Comparison of ENCODE assay signal across 1 cellular context in the genomic region with DNA sequence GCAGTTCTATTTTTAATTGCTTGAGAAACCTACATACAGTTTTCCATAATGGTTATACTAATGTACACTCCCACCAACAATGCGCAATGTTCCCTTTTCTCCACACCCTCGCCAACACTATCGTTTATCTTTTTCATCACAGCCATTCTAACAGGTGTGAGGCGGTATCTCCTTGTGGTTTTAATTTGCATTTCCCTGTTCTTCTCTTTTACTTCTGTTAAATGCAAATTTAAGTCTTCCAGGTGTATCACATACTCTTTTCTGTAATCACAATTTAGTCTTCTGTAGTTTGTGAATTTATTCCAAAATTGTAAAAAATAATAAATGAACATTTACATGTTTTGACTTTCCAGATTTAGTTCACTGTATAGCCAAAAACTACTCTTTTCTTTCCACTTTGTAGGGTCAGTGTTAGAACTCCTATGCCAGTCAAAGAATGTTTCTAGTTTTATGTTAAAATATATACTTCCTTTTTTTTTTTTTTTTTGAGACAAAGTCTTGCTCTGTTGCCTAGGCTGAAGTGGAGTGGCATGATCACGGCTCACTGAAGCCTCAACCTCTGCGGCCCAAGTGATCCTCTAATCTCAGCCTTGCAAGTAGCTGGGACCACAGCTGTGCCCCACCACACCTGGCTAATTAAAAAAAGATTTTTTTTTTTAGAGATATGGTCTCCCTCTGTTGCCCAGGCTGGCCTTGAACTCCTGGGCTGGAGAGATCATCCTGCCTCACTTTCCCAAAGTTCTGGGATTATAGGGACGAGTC.
TF ChIP-seq lines count a peak whose summit lies in the region.

No MANE protein-coding gene starts in this region.

TF ChIP-seq in GM12878, 131 proteins besides CTCF, POLR2A, EP300 and RAD21 (continued from another document):
- TF ChIP-seq, protein P1, sequence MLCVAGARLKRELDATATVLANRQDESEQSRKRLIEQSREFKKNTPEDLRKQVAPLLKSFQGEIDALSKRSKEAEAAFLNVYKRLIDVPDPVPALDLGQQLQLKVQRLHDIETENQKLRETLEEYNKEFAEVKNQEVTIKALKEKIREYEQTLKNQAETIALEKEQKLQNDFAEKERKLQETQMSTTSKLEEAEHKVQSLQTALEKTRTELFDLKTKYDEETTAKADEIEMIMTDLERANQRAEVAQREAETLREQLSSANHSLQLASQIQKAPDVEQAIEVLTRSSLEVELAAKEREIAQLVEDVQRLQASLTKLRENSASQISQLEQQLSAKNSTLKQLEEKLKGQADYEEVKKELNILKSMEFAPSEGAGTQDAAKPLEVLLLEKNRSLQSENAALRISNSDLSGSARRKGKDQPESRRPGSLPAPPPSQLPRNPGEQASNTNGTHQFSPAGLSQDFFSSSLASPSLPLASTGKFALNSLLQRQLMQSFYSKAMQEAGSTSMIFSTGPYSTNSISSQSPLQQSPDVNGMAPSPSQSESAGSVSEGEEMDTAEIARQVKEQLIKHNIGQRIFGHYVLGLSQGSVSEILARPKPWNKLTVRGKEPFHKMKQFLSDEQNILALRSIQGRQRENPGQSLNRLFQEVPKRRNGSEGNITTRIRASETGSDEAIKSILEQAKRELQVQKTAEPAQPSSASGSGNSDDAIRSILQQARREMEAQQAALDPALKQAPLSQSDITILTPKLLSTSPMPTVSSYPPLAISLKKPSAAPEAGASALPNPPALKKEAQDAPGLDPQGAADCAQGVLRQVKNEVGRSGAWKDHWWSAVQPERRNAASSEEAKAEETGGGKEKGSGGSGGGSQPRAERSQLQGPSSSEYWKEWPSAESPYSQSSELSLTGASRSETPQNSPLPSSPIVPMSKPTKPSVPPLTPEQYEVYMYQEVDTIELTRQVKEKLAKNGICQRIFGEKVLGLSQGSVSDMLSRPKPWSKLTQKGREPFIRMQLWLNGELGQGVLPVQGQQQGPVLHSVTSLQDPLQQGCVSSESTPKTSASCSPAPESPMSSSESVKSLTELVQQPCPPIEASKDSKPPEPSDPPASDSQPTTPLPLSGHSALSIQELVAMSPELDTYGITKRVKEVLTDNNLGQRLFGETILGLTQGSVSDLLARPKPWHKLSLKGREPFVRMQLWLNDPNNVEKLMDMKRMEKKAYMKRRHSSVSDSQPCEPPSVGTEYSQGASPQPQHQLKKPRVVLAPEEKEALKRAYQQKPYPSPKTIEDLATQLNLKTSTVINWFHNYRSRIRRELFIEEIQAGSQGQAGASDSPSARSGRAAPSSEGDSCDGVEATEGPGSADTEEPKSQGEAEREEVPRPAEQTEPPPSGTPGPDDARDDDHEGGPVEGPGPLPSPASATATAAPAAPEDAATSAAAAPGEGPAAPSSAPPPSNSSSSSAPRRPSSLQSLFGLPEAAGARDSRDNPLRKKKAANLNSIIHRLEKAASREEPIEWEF (IDR thresholded peaks at IDR 0.05; ENCODE audit: insufficient replicate concordance, low read depth, low read length) = no peak
- TF ChIP-seq GATAD2B (conservative IDR thresholded peaks at IDR 0.05; ENCODE audit: low read depth) (no peak), ETV6 (conservative IDR thresholded peaks at IDR 0.05 in 1 of 2, IDR thresholded peaks at IDR 0.05 in 1 of 2; ENCODE audit: borderline replicate concordance in 1 of 2, low read depth in 1 of 2) (0 out of 4 replicates have a peak, but pooled peaks of 1 of the 2 experiments have one; percentile 23), ESRRA (IDR thresholded peaks at IDR 0.05; ENCODE audit: low read length) (no peak), RUNX3 (IDR thresholded peaks at IDR 0.05; ENCODE audit: low read length) (peak; percentile 82), RFX5 (IDR thresholded peaks at IDR 0.05; ENCODE audit: low read depth, low read length) (no peak), ZSCAN29 (IDR thresholded peaks at IDR 0.05) (no peak), MEF2A (IDR thresholded peaks at IDR 0.05; ENCODE audit: insufficient read depth, low read depth, low read length) (no peak), CBX3 (IDR thresholded peaks at IDR 0.05; ENCODE audit: borderline replicate concordance, low read depth) (no peak), STAT3 (IDR thresholded peaks at IDR 0.05; ENCODE audit: low read depth, low read length) (no peak), CBX5 (IDR thresholded peaks at IDR 0.05; ENCODE audit: low read depth) (0 out of 2 replicates have a peak, but pooled peaks have one; percentile 17), SIX5 (IDR thresholded peaks at IDR 0.05; ENCODE audit: low read depth, low read length, severe bottlenecking) (no peak), YY1 (IDR thresholded peaks at IDR 0.05; ENCODE audit: low read depth, low read length) (no peak)
- TF ChIP-seq, protein P2, sequence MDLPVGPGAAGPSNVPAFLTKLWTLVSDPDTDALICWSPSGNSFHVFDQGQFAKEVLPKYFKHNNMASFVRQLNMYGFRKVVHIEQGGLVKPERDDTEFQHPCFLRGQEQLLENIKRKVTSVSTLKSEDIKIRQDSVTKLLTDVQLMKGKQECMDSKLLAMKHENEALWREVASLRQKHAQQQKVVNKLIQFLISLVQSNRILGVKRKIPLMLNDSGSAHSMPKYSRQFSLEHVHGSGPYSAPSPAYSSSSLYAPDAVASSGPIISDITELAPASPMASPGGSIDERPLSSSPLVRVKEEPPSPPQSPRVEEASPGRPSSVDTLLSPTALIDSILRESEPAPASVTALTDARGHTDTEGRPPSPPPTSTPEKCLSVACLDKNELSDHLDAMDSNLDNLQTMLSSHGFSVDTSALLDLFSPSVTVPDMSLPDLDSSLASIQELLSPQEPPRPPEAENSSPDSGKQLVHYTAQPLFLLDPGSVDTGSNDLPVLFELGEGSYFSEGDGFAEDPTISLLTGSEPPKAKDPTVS (IDR thresholded peaks at IDR 0.05; ENCODE audit: low read depth, low read length) = no peak
TF ChIP-seq in GM12878: peak in this region for 11.
